In the genomic region with DNA sequence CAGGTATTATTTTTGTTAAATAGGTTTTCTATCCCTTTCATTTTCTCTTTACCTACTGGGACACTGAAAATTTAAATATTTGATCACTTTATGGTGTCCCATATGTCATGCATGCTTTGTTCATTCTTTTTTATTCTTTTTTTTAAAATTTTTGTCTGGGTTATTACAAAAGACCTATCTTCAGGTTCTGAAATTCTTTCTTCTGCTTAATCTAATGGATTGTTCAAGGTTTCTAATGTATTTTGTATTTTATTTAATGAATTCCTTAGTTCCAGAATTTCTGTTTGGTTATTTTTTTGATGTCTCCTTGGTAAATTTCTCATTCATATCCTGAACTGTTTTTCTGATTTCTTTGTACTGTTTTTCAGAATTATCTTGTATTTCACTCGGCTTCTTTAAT, we compare ENCODE assay signal across 11 cellular contexts.
"Had no signal": no experiment of that assay in that cellular context is flagged by ENCODE, and none has a peak within 500 bp of the region (broad histone marks: within the 10 kb centered on the region; RNA-seq: fewer than 3 reads in every experiment).

No MANE protein-coding gene starts in this region.

- ATAC-seq: GM23338, HCT116 had no signal

- H3K4me1 ChIP-seq: HAP-1 had no signal

- H3K4me1 Mint-ChIP-seq: GM23338, H9 had no signal

- DNase-seq: GM23248, GOT3, H7, H9, HCEC 1CT, HFFc6 had no signal

- H3K9me3 ChIP-seq: HAP-1 had no signal

- H3K36me3 ChIP-seq: HAP-1 had no signal

- H3K4me2 ChIP-seq: GM23338 had no signal

- H3K9me3 Mint-ChIP-seq: HFFc6 had no signal

- FAIRE-seq: H1, H54 had no signal

- H2AFZ ChIP-seq: GM23248, GM23338 had no signal

- H3K4me3 Mint-ChIP-seq: GM23338, H9, HFFc6 had no signal

- H3K27ac ChIP-seq: GM23248 had no signal

- H3K4me3 ChIP-seq: GM23248, GM23338, HAP-1 had no signal

- H3K27ac Mint-ChIP-seq: GM23338, H9, HFFc6 had no signal

- H3K9ac ChIP-seq: GM23248 had no signal
